In genomic region chr20:46575394-46575793, GRCh38 we compare ENCODE assay signal across 23 cellular contexts. TPM values are rescaled to one million over a fixed set of nuclear protein-coding genes. Genes with fewer than 3 reads are reported as not detected.
"Had no signal": no experiment of that assay in that cellular context is flagged by ENCODE, and none has a peak within 500 bp of the region (broad histone marks: within the 10 kb centered on the region; RNA-seq: fewer than 3 reads in every experiment).

No MANE protein-coding gene starts in this region.

- H3K9me3 ChIP-seq: colonic mucosa, psoas muscle, suprapubic skin, tibial artery, upper lobe of left lung, uterus had no signal

- DNase-seq: colonic mucosa; dermis blood vessel endothelial cell; effector CD4-positive, alpha-beta T cell; head of caudate nucleus; kidney; naive thymus-derived CD4-positive, alpha-beta T cell; nephron progenitor cell; psoas muscle; retina; small intestine; stimulated activated CD4-positive, alpha-beta T cell treated with anti-CD3 and anti-CD28 coated beads, Interleukin-12 subunit alpha, Interleukin-12 subunit beta, amount 100 ng/mL, for 4 hours; stimulated activated naive CD4-positive, alpha-beta T cell treated with Interleukin-2 at 50 U/mL for 16 hours; tibial artery; upper lobe of left lung; uterus had no signal

- H3K27me3 ChIP-seq: colonic mucosa, hepatocyte, suprapubic skin, tibial artery, upper lobe of left lung, uterus had no signal

- H3K36me3 ChIP-seq: colonic mucosa, suprapubic skin, tibial artery, upper lobe of left lung, uterus had no signal

- H3K4me1 ChIP-seq: colonic mucosa, psoas muscle, suprapubic skin, uterus had no signal

- H3K4me3 Mint-ChIP-seq: naive thymus-derived CD4-positive, alpha-beta T cell; nephron progenitor cell had no signal

- H3K36me3 Mint-ChIP-seq: naive thymus-derived CD4-positive, alpha-beta T cell had no signal

- H3K4me2 ChIP-seq: hepatocyte had no signal

- H3K4me3 ChIP-seq: colonic mucosa, hepatocyte, psoas muscle, suprapubic skin, tibial artery, upper lobe of left lung, uterus had no signal

- H3K27ac ChIP-seq: colonic mucosa, hepatocyte, psoas muscle, suprapubic skin, tibial artery, upper lobe of left lung, uterus had no signal

- H3K27ac Mint-ChIP-seq: naive thymus-derived CD4-positive, alpha-beta T cell; nephron progenitor cell had no signal

- ATAC-seq: naive thymus-derived CD4-positive, alpha-beta T cell; psoas muscle had no signal

RNA-seq across cellular contexts. Expression of gene OCSTAMP, which starts 24.9 kb away (rescaled TPM):
- total RNA-seq: colonic mucosa; dermis blood vessel endothelial cell; hepatocyte; kidney; liver; lung microvascular endothelial cell; mesenteric fat pad; mononuclear cell; naive thymus-derived CD4-positive, alpha-beta T cell; osteoblast; psoas muscle; suprapubic skin; upper lobe of left lung; uterus had no signal
- polyA plus RNA-seq: esophagus; hepatocyte; liver; naive thymus-derived CD4-positive, alpha-beta T cell; psoas muscle had no signal
